ENCODE assay signal across 8 cellular contexts in genomic region chr14:89954045-89955021, GRCh38. TPM values are rescaled to one million over a fixed set of nuclear protein-coding genes. Genes with fewer than 3 reads are reported as not detected.
DNase-seq lines count a peak whose midpoint lies in the region; TF ChIP-seq lines count a peak whose summit lies in the region.

Gene EFCAB11, minus strand, starts transcription at chr14:89954730. Its CDS starts 70 bp downstream, at chr14:89954660.

- peak within 1 kb of the TSS; percentile 96 for H3K27ac ChIP-seq in effector memory CD4-positive, alpha-beta T cell (ENCODE audit: insufficient read depth, low read length, poor library complexity, severe bottlenecking)

- peak within 1 kb of the TSS; percentile 84 for H3K4me3 ChIP-seq in effector memory CD4-positive, alpha-beta T cell (ENCODE audit: insufficient read depth, low read depth, low read length, poor library complexity, severe bottlenecking)

- H3K36me3 ChIP-seq in effector memory CD4-positive, alpha-beta T cell (ENCODE audit: control insufficient read depth, insufficient read depth, low read length): peaks cover 5% of the 10 kb centered on the region

- TF ChIP-seq CTCF in GM20000 (IDR thresholded peaks at IDR 0.05; ENCODE audit: extremely low read depth, missing control alignments): no peak

- H3K9me3 ChIP-seq in effector memory CD4-positive, alpha-beta T cell (ENCODE audit: control insufficient read depth, low read length): no peaks in the 10 kb centered on the region

- H3K27me3 ChIP-seq in effector memory CD4-positive, alpha-beta T cell (replicated peaks; ENCODE audit: control insufficient read depth, insufficient read depth, low read length, poor library complexity, severe bottlenecking): no peaks in the 10 kb centered on the region

- DNase-seq in COLO829 (ENCODE audit: low spot score): peak; percentile 97
- peak; percentile 92 for DNase-seq in GM20000 (ENCODE audit: low spot score)
- peak; percentile 95 for DNase-seq in HT-29 (ENCODE audit: low spot score)
- DNase-seq in NK-92 treated with Interleukin-12 subunit alpha and Interleukin-12 subunit beta, amount 100 ng/mL, for 24 hours (lab: John Stamatoyannopoulos, UW): peak; percentile 94
- DNase-seq in activated CD8-positive, alpha-beta memory T cell treated with anti-CD3 and anti-CD28 coated beads for 4 hours (ENCODE audit: low read depth in 2 of 2): peak; percentile 89 to 91
- DNase-seq in effector memory CD4-positive, alpha-beta T cell: peak; percentile 90 to 94 (median 93)
- peak; percentile 99 for DNase-seq in medulla oblongata (ENCODE audit: extremely low spot score)
- DNase-seq in stimulated activated CD8-positive, alpha-beta memory T cell treated with anti-CD3 and anti-CD28 coated beads, Interleukin-12 subunit alpha, Interleukin-12 subunit beta, amount 100 ng/mL, for 1 hour (ENCODE audit: low read depth): peak; percentile 86

- H3K4me1 ChIP-seq in effector memory CD4-positive, alpha-beta T cell (ENCODE audit: control insufficient read depth, insufficient read depth, low read length, poor library complexity, severe bottlenecking): peaks cover 19% of the 10 kb centered on the region

RNA-seq across cellular contexts. Expression of gene EFCAB11, which starts in this region (rescaled TPM):
- total RNA-seq in HT-29 (2014; rRNA removed; shearing (Covaris generic)): 1.9 and 2.8 TPM in 2 replicates

Comparison
In these comparisons a context has a peak if more than half of its experiments do, and no peak if none do; other contexts are left out.
1. Peak in every context shown above with its lines: DNase-seq, H3K4me3 ChIP-seq and H3K27ac ChIP-seq.